In the genomic region with DNA sequence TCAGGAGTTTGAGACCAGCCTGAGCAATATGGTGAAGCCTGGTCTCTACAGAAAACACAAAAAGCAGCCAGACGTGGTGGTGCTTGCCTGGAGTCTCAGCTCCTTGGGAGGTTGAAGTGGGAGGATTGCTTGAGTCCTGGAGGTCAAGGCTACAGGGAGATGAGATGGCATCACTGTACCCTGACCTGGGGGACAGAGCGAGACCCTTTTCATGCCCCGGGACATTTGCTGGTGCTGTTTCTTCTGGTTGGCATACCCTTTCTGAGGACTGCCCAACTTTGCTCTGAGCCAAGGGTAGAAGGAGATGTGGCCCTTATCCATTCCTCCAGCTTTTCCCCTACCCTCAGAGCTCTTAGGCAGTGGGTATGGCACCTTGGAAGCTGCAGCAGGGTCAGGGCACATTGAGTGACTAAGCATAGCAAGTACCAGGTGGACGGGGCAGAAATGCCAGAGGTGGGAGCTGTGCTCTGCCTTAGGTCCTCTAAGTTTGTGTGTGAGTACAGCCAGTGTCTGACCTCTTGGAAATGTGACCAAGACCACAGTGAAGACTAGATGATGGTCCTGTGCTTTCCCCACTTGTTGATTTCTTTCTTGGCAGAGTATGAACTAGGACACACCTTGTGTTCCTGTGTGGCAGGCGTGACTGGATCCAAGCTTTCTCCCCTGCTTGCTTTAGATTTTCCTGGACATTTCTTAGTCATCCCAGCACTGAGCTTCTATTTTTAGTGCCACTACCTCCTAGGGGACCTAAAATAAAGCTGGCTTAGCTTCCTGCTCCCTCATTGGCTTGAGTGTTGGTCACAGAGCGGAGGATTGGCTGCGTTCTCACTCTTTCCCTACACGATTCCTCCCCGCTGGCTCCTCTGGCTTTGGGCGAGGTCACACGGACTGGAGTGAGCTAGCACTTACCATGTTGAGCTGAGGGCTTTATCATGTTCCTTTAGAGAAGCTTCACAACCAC, we compare ENCODE assay signal across 9 cellular contexts. TPM values are rescaled to one million over a fixed set of nuclear protein-coding genes. Genes with fewer than 3 reads are reported as not detected.
DNase-seq lines count a peak whose midpoint lies in the region; ATAC-seq and TF ChIP-seq lines count a peak whose summit lies in the region.
"Had no signal": no experiment of that assay in that cellular context is flagged by ENCODE, and none has a peak within 500 bp of the region (broad histone marks: within the 10 kb centered on the region; RNA-seq: fewer than 3 reads in every experiment).

No MANE protein-coding gene starts in this region.

- TF ChIP-seq CTCF in mucosa of descending colon (IDR thresholded peaks at IDR 0.05), result no peak
- no peak for TF ChIP-seq CTCF in thyroid gland (IDR thresholded peaks at IDR 0.05)

- H3K36me3 ChIP-seq in esophagus (ENCODE audit: control insufficient read depth in 2 of 2, insufficient read depth in 2 of 2, low read length in 1 of 2), result peaks cover 0 to 6% of the 10 kb centered on the region in 2 donors
- no peaks in the 10 kb centered on the region for H3K36me3 ChIP-seq in mucosa of descending colon (ENCODE audit: low read depth)
- H3K36me3 ChIP-seq in thyroid gland, result peaks cover 4 to 11% of the 10 kb centered on the region in 2 donors

- intact Hi-C loops in mucosa of descending colon (cut with DNase I, micrococcal nuclease) (no loop called here), thyroid gland (cut with DNase I) (no loop called here)

- H3K27ac ChIP-seq in esophagus (ENCODE audit: low read depth in 2 of 2, low read length in 1 of 2), result peak overlapping the region; percentile 45 to 83
- H3K27ac ChIP-seq in thyroid gland, result peak overlapping the region; percentile 25 to 77 (median 62)
- H3K27ac ChIP-seq: HL-60 had no signal

- H3K9me3 ChIP-seq in esophagus (ENCODE audit: control insufficient read depth in 2 of 2, insufficient read depth in 1 of 2, low read depth in 1 of 2, low read length in 1 of 2) (no peaks in the 10 kb centered on the region), mucosa of descending colon (no peaks in the 10 kb centered on the region), thyroid gland (no peaks in the 10 kb centered on the region)

- peak; percentile 32 for ATAC-seq in mucosa of descending colon
- no peak for ATAC-seq in GM21576 (IDR thresholded peaks at IDR 0.05; ENCODE audit: unreplicated experiment)
- no peak for ATAC-seq in HG03025 (IDR thresholded peaks at IDR 0.05; ENCODE audit: low FRiP score, unreplicated experiment)
- no peak for ATAC-seq in HG02885 (IDR thresholded peaks at IDR 0.05; ENCODE audit: poor library complexity, unreplicated experiment)
- ATAC-seq in HG02571 (IDR thresholded peaks at IDR 0.05; ENCODE audit: unreplicated experiment), result no peak

- no peak for TF ChIP-seq POLR2A in thyroid gland (IDR thresholded peaks at IDR 0.05)

- H3K27me3 ChIP-seq in esophagus (ENCODE audit: control insufficient read depth in 1 of 2, insufficient read depth in 2 of 2, low read length in 2 of 2) (no peaks in the 10 kb centered on the region), thyroid gland (no peaks in the 10 kb centered on the region)

- WGBS in esophagus, 2 donors, result 64 to 74% methylated on average over 11 of the region's 11 CpGs
- 67 to 72% methylated on average over 11 of the region's 11 CpGs for WGBS in thyroid gland, 2 donors

- DNase-seq in LHCN-M2 (ENCODE audit: low read depth), result peak; percentile 90
- no peak for DNase-seq in mucosa of descending colon
- DNase-seq in thyroid gland, result peak in 1 of 2 donors; percentile 22

- H3K4me3 ChIP-seq in esophagus (ENCODE audit: low read depth in 1 of 2, low read length in 2 of 2) (no peak overlapping the region), mucosa of descending colon (no peak overlapping the region), thyroid gland (replicated peaks in 1 of 3) (no peak overlapping the region)

- H3K4me1 ChIP-seq in esophagus (ENCODE audit: control insufficient read depth in 2 of 2, insufficient read depth in 2 of 2, low read length in 1 of 2) (peaks cover 9 to 36% of the 10 kb centered on the region in 2 donors), mucosa of descending colon (ENCODE audit: low read depth) (peaks cover 8% of the 10 kb centered on the region), thyroid gland (peaks cover 3 to 38% of the 10 kb centered on the region in 2 donors)

RNA-seq across cellular contexts. Expression of a gene that starts 9.9 kb away (rescaled TPM):
- total RNA-seq in LHCN-M2 (2014; rRNA removed) (59.2 and 67.7 TPM in 2 replicates), mucosa of descending colon (10 to 100 TPM; 58.3 to 82.0 (median 64.6) TPM), thyroid gland (10 to 100 TPM; 31.4 to 68.2 (median 41.2) TPM)
- polyA plus RNA-seq in LHCN-M2 (2012), result 47.2 TPM
- polyA plus RNA-seq in esophagus, result 10 to 100 TPM; 26.9 to 27.7 TPM

RNA-seq across cellular contexts. Expression of a gene that starts 15.4 kb away (rescaled TPM):
- total RNA-seq in LHCN-M2 (2014; rRNA removed) (52.6 and 55.5 TPM in 2 replicates), mucosa of descending colon (10 to 100 TPM; 33.2 to 55.0 (median 36.6) TPM), thyroid gland (10 to 100 TPM; 15.7 to 43.8 (median 26.2) TPM)
- polyA plus RNA-seq in LHCN-M2 (2012), result 48.7 TPM
- polyA plus RNA-seq in esophagus, result 10 to 100 TPM; 35.5 to 65.0 TPM

RNA-seq across cellular contexts. Expression of a gene that starts 16.2 kb away (rescaled TPM):
- 86.3 and 142 TPM in 2 replicates for total RNA-seq in LHCN-M2 (2014; rRNA removed)
- 302 TPM for polyA plus RNA-seq in LHCN-M2 (2012)
- polyA plus RNA-seq in esophagus, result 100 to 1,000 TPM in 1 of 2 donors, 10 to 100 TPM in 1; 95.4 to 109 TPM
- total RNA-seq in mucosa of descending colon, result 10 to 100 TPM; 56.0 to 69.3 (median 58.0) TPM
- total RNA-seq in thyroid gland, result 100 to 1,000 TPM in 1 of 4 donors, 10 to 100 TPM in 3; 31.6 to 153 (median 58.4) TPM

RNA-seq across cellular contexts. Expression of a gene that starts 20.8 kb away (rescaled TPM):
- 61.6 and 65.5 TPM in 2 replicates for total RNA-seq in LHCN-M2 (2014; rRNA removed)
- 19.5 TPM for polyA plus RNA-seq in LHCN-M2 (2012)
- 10 to 100 TPM in 1 of 2 donors, 1 to 10 TPM in 1; 6.8 to 17.9 TPM for polyA plus RNA-seq in esophagus
- total RNA-seq in mucosa of descending colon, result 10 to 100 TPM; 18.1 to 43.3 (median 20.5) TPM
- total RNA-seq in thyroid gland, result 10 to 100 TPM; 53.5 to 79.0 (median 67.8) TPM

RNA-seq across cellular contexts. Expression of a gene that starts 21.8 kb away (rescaled TPM):
- not detected in 2 replicates for total RNA-seq in LHCN-M2 (2014; rRNA removed)
- 0.17 TPM for polyA plus RNA-seq in LHCN-M2 (2012)
- 1 to 10 TPM in 1 of 2 donors, under 1 TPM in 1; 0.41 to 1.5 TPM for polyA plus RNA-seq in esophagus
- under 1 TPM in 2 of 3 donors, not detected in 1; 0.49 to 0.99 TPM for total RNA-seq in mucosa of descending colon
- 1 to 10 TPM in 1 of 4 donors, not detected in 3; 2.0 TPM for total RNA-seq in thyroid gland
